Comparison of ENCODE assay signal across 7 cellular contexts in genomic region chr1:46248122-46248920, GRCh38. TPM values are rescaled to one million over a fixed set of nuclear protein-coding genes. Genes with fewer than 3 reads are reported as not detected.
DNase-seq lines count a peak whose midpoint lies in the region; ATAC-seq, FAIRE-seq and TF ChIP-seq lines count a peak whose summit lies in the region.
"Had no signal": no experiment of that assay in that cellular context is flagged by ENCODE, and none has a peak within 500 bp of the region (broad histone marks: within the 10 kb centered on the region; RNA-seq: fewer than 3 reads in every experiment).

No MANE protein-coding gene starts in this region.

- H3K27me3 ChIP-seq in K562 (ENCODE audit: control insufficient read depth in 2 of 2, insufficient read depth in 2 of 2, low read length in 2 of 2), result no peaks in the 10 kb centered on the region

- peaks cover 6% of the 10 kb centered on the region for H4K20me1 ChIP-seq in K562 (replicated peaks; ENCODE audit: control insufficient read depth, insufficient read depth, low read length)

- POLR2A ChIA-PET in K562 (lab: Yijun Ruan, JAX), result interaction anchor here (0.6 to 3.3 kb wide), 9 partner anchors 11 to 116 kb away, joined by 3 to 16 read pairs (median 3); partner anchors contain the start of gene PIK3R3

- H3K9me3 ChIP-seq in K562 (replicated peaks; ENCODE audit: control insufficient read depth, insufficient read depth, low read depth, low read length), result no peaks in the 10 kb centered on the region

- no peaks in the 10 kb centered on the region for H3K9me3 Mint-ChIP-seq in neural crest cell

- H3K4me3 ChIP-seq in K562, result peak overlapping the region; percentile 68

- H3K4me2 ChIP-seq in K562 (ENCODE audit: insufficient read depth, low read length), result peak overlapping the region; percentile 86

- TF ChIP-seq EP300 in K562 (IDR thresholded peaks at IDR 0.05; ENCODE audit: low read length), result no peak

- CTCF ChIA-PET in K562 (lab: Yijun Ruan, JAX; ENCODE audit: low intra/inter-chr PET ratio), result no interaction called here

- H3K27me3 Mint-ChIP-seq in neural crest cell (ENCODE audit: low read depth), result no peaks in the 10 kb centered on the region

- BruUV-seq in K562 (replicated peaks; lab: Mats Ljungman, UMichigan), result TSS peak; percentile 43

- peak overlapping the region; percentile 99 for H3K27ac Mint-ChIP-seq in neural crest cell (ENCODE audit: unreplicated experiment)

- TF ChIP-seq CTCF in K562 (IDR thresholded peaks at IDR 0.05 in 2 of 3, conservative IDR thresholded peaks at IDR 0.05 in 1 of 3; ENCODE audit: insufficient read depth in 2 of 3, low read depth in 1 of 3, low read length in 3 of 3), result peak; percentile 47 to 75 (median 61)
- peak; percentile 43 for TF ChIP-seq CTCF in neural crest cell (conservative IDR thresholded peaks at IDR 0.05)

- peak; percentile 74 for FAIRE-seq in K562 (lab: Jason Lieb, UNC)
- FAIRE-seq: islet of Langerhans had no signal

- peak overlapping the region; percentile 90 for H3K27ac ChIP-seq in K562 (ENCODE audit: extremely low read depth, low read depth, low read length)

- in situ Hi-C loops in K562 (cut with MboI), result no loop called here

- peak overlapping the region; percentile 99 for H3K4me3 Mint-ChIP-seq in neural crest cell

- peaks cover 47% of the 10 kb centered on the region for H3K36me3 ChIP-seq in K562 (ENCODE audit: control insufficient read depth, insufficient read depth, low read length)

- TF ChIP-seq POLR2A in GM19193 (IDR thresholded peaks at IDR 0.05; ENCODE audit: extremely low read depth, insufficient read depth, insufficient read length) (peak; percentile 23), K562 (conservative IDR thresholded peaks at IDR 0.05) (no peak)

- H3K79me2 ChIP-seq in K562 (ENCODE audit: control insufficient read depth, insufficient read depth, low read length), result peaks cover 38% of the 10 kb centered on the region

- peaks cover 39% of the 10 kb centered on the region for H3K4me1 Mint-ChIP-seq in neural crest cell

- peak in 1 of 2 experiments; percentile 33; a peak in 1 of 4 replicates for TF ChIP-seq RAD21 in K562 (CRISPR knock-in tag; conservative IDR thresholded peaks at IDR 0.05 in 1 of 2, IDR thresholded peaks at IDR 0.05 in 1 of 2)

- peak overlapping the region; percentile 41; the same call in 1 of the 2 replicates for H2AFZ ChIP-seq in K562 (ENCODE audit: low read depth, low read length)

- no peaks in the 10 kb centered on the region for H3K9me1 ChIP-seq in K562 (ENCODE audit: control insufficient read depth, insufficient read depth, low read length)

- peak overlapping the region; percentile 96 to 97 for H3K9ac ChIP-seq in K562 (ENCODE audit: insufficient read depth in 1 of 2, low read depth in 2 of 2, low read length in 2 of 2)

- peak; percentile 38 for DNase-seq in NCI-H2171 (lab: John Stamatoyannopoulos, UW)
- DNase-seq in K562 (ENCODE audit: extremely low read depth in 1 of 4, low spot score in 3 of 4), result peak; percentile 73 to 88 (median 74)
- DNase-seq in neural crest cell (ENCODE audit: low read depth, low spot score), result peak; percentile 24
- no peak for DNase-seq in central memory CD4-positive, alpha-beta T cell

- ATAC-seq in K562, result peak; percentile 53
- no peak for ATAC-seq in GM18511 (IDR thresholded peaks at IDR 0.05; ENCODE audit: unreplicated experiment)

- H3K36me3 Mint-ChIP-seq in neural crest cell (ENCODE audit: low read depth), result peaks cover 6% of the 10 kb centered on the region

- intact Hi-C loops in K562 (cut with micrococcal nuclease), result loop anchor here (5.0 kb wide), 1 partner anchor 54 kb away; the partner anchor contains the start of genes LRRC41 and UQCRH

- WGBS in K562 (ENCODE audit: insufficient coverage, low coverage, missing lambda C conversion rate), result 0% methylated on average over 7 of the region's 7 CpGs

- peaks cover 22 to 40% of the 10 kb centered on the region in 2 experiments; a peak in 4 of 5 replicates for H3K4me1 ChIP-seq in K562 (replicated peaks in 1 of 2; ENCODE audit: control insufficient read depth in 2 of 2, insufficient read depth in 2 of 2, low read length in 2 of 2)

RNA-seq across cellular contexts. Expression of gene RAD54L, which starts 0.8 kb away (rescaled TPM):
- 121 and 199 TPM in 2 replicates for total RNA-seq in K562 (2011; cell fraction: chromatin; rRNA removed; ENCODE audit: low replicate concordance)
- total RNA-seq in K562 (2011; cell fraction: nucleolus; rRNA removed), result 90.1 and 94.5 TPM in 2 replicates
- 71.5 and 90.3 TPM in 2 replicates for total RNA-seq in K562 (2011; cell fraction: nucleoplasm; rRNA removed)
- total RNA-seq in K562 (2014; rRNA removed) (33.1 and 37.5 TPM in 2 replicates), K562 (2014; rRNA removed; fragmentation: Illumina TruSeq; extraction: Trizol) (19.9 and 25.3 TPM in 2 replicates), K562 (2015; rRNA removed; fragmentation: Illumina TruSeq; extraction: Trizol) (30.9 and 31.2 TPM in 2 replicates), K562 (2021) (67.0 and 72.7 TPM in 2 replicates), neural crest cell (54.2 and 55.8 TPM in 2 replicates)
- polyA plus RNA-seq in K562 (2011; rRNA removed) (17.9 and 38.9 TPM in 2 replicates), K562 (2014; fragmentation: Illumina TruSeq; extraction: Trizol) (77.7 and 80.1 TPM in 2 replicates), K562 (2014; fragmentation: Nextera tagmentation; extraction: Ambion mirVana) (10 to 100 TPM; 37.1 to 92.3 TPM), K562 (2014; rRNA removed) (38.2 and 43.9 TPM in 2 replicates)
- polyA plus RNA-seq in K562 (2011; cell fraction: cytosol; rRNA removed), result 25.3 and 30.2 TPM in 2 replicates
- 141 and 147 TPM in 2 replicates for polyA plus RNA-seq in K562 (2011; cell fraction: nucleus; rRNA removed)
- polyA plus RNA-seq in K562 (2012), result 41.9 and 42.0 TPM in 2 replicates
- 23.8 and 25.3 TPM in 2 replicates for polyA minus RNA-seq in K562 (2011; rRNA and poly(A)+ RNA removed)
- 21.7 and 27.2 TPM in 2 replicates for polyA minus RNA-seq in K562 (2011; cell fraction: cytosol; rRNA and poly(A)+ RNA removed)
- 27.9 and 34.2 TPM in 2 replicates for polyA minus RNA-seq in K562 (2011; cell fraction: nucleus; rRNA and poly(A)+ RNA removed)

RNA-seq across cellular contexts. Expression of gene LURAP1, which starts 45.2 kb away (rescaled TPM):
- 1.6 and 3.1 TPM in 2 replicates for total RNA-seq in K562 (2011; cell fraction: chromatin; rRNA removed; ENCODE audit: low replicate concordance)
- total RNA-seq in K562 (2011; cell fraction: nucleolus; rRNA removed), result 2.5 and 3.2 TPM in 2 replicates
- total RNA-seq in K562 (2011; cell fraction: nucleoplasm; rRNA removed), result 2.6 and 3.4 TPM in 2 replicates
- total RNA-seq in K562 (2014; rRNA removed), result 0.86 and 1.00 TPM in 2 replicates
- 0.40 and 0.54 TPM in 2 replicates for total RNA-seq in K562 (2014; rRNA removed; fragmentation: Illumina TruSeq; extraction: Trizol)
- total RNA-seq in K562 (2015; rRNA removed; fragmentation: Illumina TruSeq; extraction: Trizol), result 0.18 and 0.34 TPM in 2 replicates
- total RNA-seq in K562 (2021), result 0.60 and 0.72 TPM in 2 replicates
- polyA plus RNA-seq in K562 (2011; rRNA removed), result 0.76 and 1.1 TPM in 2 replicates
- 0.49 and 1.4 TPM in 2 replicates for polyA plus RNA-seq in K562 (2011; cell fraction: cytosol; rRNA removed)
- 0.97 and 1.6 TPM in 2 replicates for polyA plus RNA-seq in K562 (2011; cell fraction: nucleus; rRNA removed)
- 0.35 TPM in 2 replicates for polyA plus RNA-seq in K562 (2012)
- polyA plus RNA-seq in K562 (2014; fragmentation: Illumina TruSeq; extraction: Trizol), result 0.45 and 0.54 TPM in 2 replicates
- under 1 TPM in 1 of 2 experiments, not detected in 1; 0.07 TPM for polyA plus RNA-seq in K562 (2014; fragmentation: Nextera tagmentation; extraction: Ambion mirVana)
- 0.50 and 1.2 TPM in 2 replicates for polyA plus RNA-seq in K562 (2014; rRNA removed)
- polyA minus RNA-seq in K562 (2011; rRNA and poly(A)+ RNA removed), result 0.54 and 0.81 TPM in 2 replicates
- polyA minus RNA-seq in K562 (2011; cell fraction: cytosol; rRNA and poly(A)+ RNA removed), result 0.86 TPM in 1 of 2 replicates, not detected in the other
- 0.33 and 0.67 TPM in 2 replicates for polyA minus RNA-seq in K562 (2011; cell fraction: nucleus; rRNA and poly(A)+ RNA removed)
- total RNA-seq in neural crest cell, result 6.0 and 6.2 TPM in 2 replicates

RNA-seq across cellular contexts. Expression of gene POMGNT1, which starts 50.1 kb away (rescaled TPM):
- total RNA-seq in K562 (2011; cell fraction: chromatin; rRNA removed; ENCODE audit: low replicate concordance), result 86.0 and 173 TPM in 2 replicates
- total RNA-seq in K562 (2011; cell fraction: nucleolus; rRNA removed), result 132 and 135 TPM in 2 replicates
- 113 and 115 TPM in 2 replicates for total RNA-seq in K562 (2011; cell fraction: nucleoplasm; rRNA removed)
- total RNA-seq in K562 (2014; rRNA removed) (36.4 and 44.0 TPM in 2 replicates), K562 (2014; rRNA removed; fragmentation: Illumina TruSeq; extraction: Trizol) (30.3 and 33.8 TPM in 2 replicates), K562 (2015; rRNA removed; fragmentation: Illumina TruSeq; extraction: Trizol) (43.4 and 48.4 TPM in 2 replicates), K562 (2021) (57.9 and 58.9 TPM in 2 replicates), neural crest cell (80.4 and 86.7 TPM in 2 replicates)
- polyA plus RNA-seq in K562 (2011; rRNA removed) (42.7 and 50.7 TPM in 2 replicates), K562 (2014; fragmentation: Illumina TruSeq; extraction: Trizol) (45.6 and 47.8 TPM in 2 replicates), K562 (2014; fragmentation: Nextera tagmentation; extraction: Ambion mirVana) (10 to 100 TPM; 14.1 to 27.9 TPM), K562 (2014; rRNA removed) (37.8 and 43.5 TPM in 2 replicates)
- 44.5 and 48.5 TPM in 2 replicates for polyA plus RNA-seq in K562 (2011; cell fraction: cytosol; rRNA removed)
- polyA plus RNA-seq in K562 (2011; cell fraction: nucleus; rRNA removed), result 131 and 161 TPM in 2 replicates
- polyA plus RNA-seq in K562 (2012), result 41.3 and 59.8 TPM in 2 replicates
- polyA minus RNA-seq in K562 (2011; rRNA and poly(A)+ RNA removed), result 24.4 and 30.9 TPM in 2 replicates
- polyA minus RNA-seq in K562 (2011; cell fraction: cytosol; rRNA and poly(A)+ RNA removed), result 21.5 and 24.7 TPM in 2 replicates
- 25.7 and 38.8 TPM in 2 replicates for polyA minus RNA-seq in K562 (2011; cell fraction: nucleus; rRNA and poly(A)+ RNA removed)

RNA-seq across cellular contexts. Expression of gene LRRC41, which starts 55.1 kb away (rescaled TPM):
- 66.5 and 77.9 TPM in 2 replicates for total RNA-seq in K562 (2011; cell fraction: chromatin; rRNA removed; ENCODE audit: low replicate concordance)
- 55.3 and 56.5 TPM in 2 replicates for total RNA-seq in K562 (2011; cell fraction: nucleolus; rRNA removed)
- 56.4 and 78.1 TPM in 2 replicates for total RNA-seq in K562 (2011; cell fraction: nucleoplasm; rRNA removed)
- 49.0 and 61.0 TPM in 2 replicates for total RNA-seq in K562 (2014; rRNA removed)
- total RNA-seq in K562 (2014; rRNA removed; fragmentation: Illumina TruSeq; extraction: Trizol), result 27.2 and 30.7 TPM in 2 replicates
- 47.1 and 49.7 TPM in 2 replicates for total RNA-seq in K562 (2015; rRNA removed; fragmentation: Illumina TruSeq; extraction: Trizol)
- total RNA-seq in K562 (2021), result 64.3 and 64.7 TPM in 2 replicates
- 39.6 and 70.2 TPM in 2 replicates for polyA plus RNA-seq in K562 (2011; rRNA removed)
- 74.3 and 85.0 TPM in 2 replicates for polyA plus RNA-seq in K562 (2011; cell fraction: cytosol; rRNA removed)
- polyA plus RNA-seq in K562 (2011; cell fraction: nucleus; rRNA removed), result 66.4 and 77.5 TPM in 2 replicates
- 36.7 and 72.3 TPM in 2 replicates for polyA plus RNA-seq in K562 (2012)
- 52.3 and 56.7 TPM in 2 replicates for polyA plus RNA-seq in K562 (2014; fragmentation: Illumina TruSeq; extraction: Trizol)
- 10 to 100 TPM; 10.5 to 11.7 TPM for polyA plus RNA-seq in K562 (2014; fragmentation: Nextera tagmentation; extraction: Ambion mirVana)
- polyA plus RNA-seq in K562 (2014; rRNA removed), result 44.2 and 50.0 TPM in 2 replicates
- 37.4 and 44.6 TPM in 2 replicates for polyA minus RNA-seq in K562 (2011; rRNA and poly(A)+ RNA removed)
- 44.1 and 45.1 TPM in 2 replicates for polyA minus RNA-seq in K562 (2011; cell fraction: cytosol; rRNA and poly(A)+ RNA removed)
- polyA minus RNA-seq in K562 (2011; cell fraction: nucleus; rRNA and poly(A)+ RNA removed), result 33.0 and 46.3 TPM in 2 replicates
- 99.0 and 102 TPM in 2 replicates for total RNA-seq in neural crest cell

RNA-seq across cellular contexts. Expression of gene UQCRH, which starts 55.2 kb away (rescaled TPM):
- 185 and 351 TPM in 2 replicates for total RNA-seq in K562 (2011; cell fraction: chromatin; rRNA removed; ENCODE audit: low replicate concordance)
- 205 and 247 TPM in 2 replicates for total RNA-seq in K562 (2011; cell fraction: nucleolus; rRNA removed)
- total RNA-seq in K562 (2011; cell fraction: nucleoplasm; rRNA removed), result 458 and 624 TPM in 2 replicates
- total RNA-seq in K562 (2014; rRNA removed) (2,410 and 3,306 TPM in 2 replicates), K562 (2014; rRNA removed; fragmentation: Illumina TruSeq; extraction: Trizol) (2,696 and 2,943 TPM in 2 replicates), K562 (2015; rRNA removed; fragmentation: Illumina TruSeq; extraction: Trizol) (1,782 and 1,893 TPM in 2 replicates), K562 (2021) (1,267 and 1,360 TPM in 2 replicates), neural crest cell (325 and 341 TPM in 2 replicates)
- polyA plus RNA-seq in K562 (2011; rRNA removed) (2,284 and 2,713 TPM in 2 replicates), K562 (2014; fragmentation: Illumina TruSeq; extraction: Trizol) (1,923 and 1,965 TPM in 2 replicates), K562 (2014; fragmentation: Nextera tagmentation; extraction: Ambion mirVana) (1,000 to 10,000 TPM; 4,348 to 5,184 TPM), K562 (2014; rRNA removed) (1,877 and 2,534 TPM in 2 replicates)
- polyA plus RNA-seq in K562 (2011; cell fraction: cytosol; rRNA removed), result 724 and 2,858 TPM in 2 replicates
- 272 and 676 TPM in 2 replicates for polyA plus RNA-seq in K562 (2011; cell fraction: nucleus; rRNA removed)
- 1,181 and 2,353 TPM in 2 replicates for polyA plus RNA-seq in K562 (2012)
- polyA minus RNA-seq in K562 (2011; rRNA and poly(A)+ RNA removed), result 762 and 899 TPM in 2 replicates
- 241 and 256 TPM in 2 replicates for polyA minus RNA-seq in K562 (2011; cell fraction: cytosol; rRNA and poly(A)+ RNA removed)
- 65.4 and 198 TPM in 2 replicates for polyA minus RNA-seq in K562 (2011; cell fraction: nucleus; rRNA and poly(A)+ RNA removed)
